In the genomic region with DNA sequence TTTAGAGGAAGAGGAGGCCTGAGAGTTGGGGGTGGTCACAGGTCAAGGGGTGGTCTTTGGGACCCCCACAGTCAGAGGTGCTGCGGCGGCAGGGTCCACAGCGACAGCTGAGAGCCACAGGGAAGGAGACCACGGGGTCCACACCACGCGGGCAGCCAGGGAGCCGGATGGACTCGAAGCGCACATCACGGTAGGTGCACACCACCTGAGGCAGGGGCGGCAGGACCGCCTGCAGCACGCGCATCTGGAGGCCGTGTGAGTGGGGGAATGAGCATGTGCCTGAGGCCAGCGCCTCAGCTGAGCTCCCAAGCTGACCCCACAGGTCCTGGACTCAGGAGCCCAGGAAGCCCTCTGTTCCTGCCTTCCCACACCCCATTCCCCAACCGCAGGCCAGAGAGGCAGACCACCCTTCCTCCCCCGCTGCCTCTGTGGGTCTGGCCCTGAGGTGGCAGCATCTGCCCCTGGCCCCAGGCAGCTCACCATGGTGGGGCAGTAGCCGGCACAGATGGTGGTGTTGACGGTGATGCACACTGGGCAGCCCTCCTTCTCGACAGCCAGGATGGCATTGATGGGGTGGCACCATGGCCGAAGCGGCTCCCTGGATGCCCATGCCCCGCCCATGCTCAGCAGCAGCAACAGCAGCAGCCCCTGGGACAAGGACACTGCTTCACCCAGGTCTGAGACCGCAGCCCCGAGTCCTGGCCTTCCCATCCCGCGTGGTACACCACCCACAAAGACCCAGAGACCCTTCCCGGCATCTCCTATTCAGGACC, we compare ENCODE assay signal across 1 cellular context.
TF ChIP-seq lines count a peak whose summit lies in the region.

No MANE protein-coding gene starts in this region.

TF ChIP-seq in GM12878, 131 proteins besides CTCF, POLR2A, EP300 and RAD21:
- TF ChIP-seq JUNB (IDR thresholded peaks at IDR 0.05) (no peak), NR2F1 (conservative IDR thresholded peaks at IDR 0.05) (no peak), CHD1 (IDR thresholded peaks at IDR 0.05; ENCODE audit: low read depth, low read length) (no peak), NRF1 (conservative IDR thresholded peaks at IDR 0.05; ENCODE audit: low read depth, low read length) (no peak), MEF2B (IDR thresholded peaks at IDR 0.05; ENCODE audit: partially characterized antibody, poor library complexity, severe bottlenecking) (no peak), SIX5 (IDR thresholded peaks at IDR 0.05; ENCODE audit: low read depth, low read length, severe bottlenecking) (no peak), SREBF1 (IDR thresholded peaks at IDR 0.05; ENCODE audit: low read length) (no peak), CREB1 (IDR thresholded peaks at IDR 0.05; ENCODE audit: low read depth) (no peak), NR2C1 (IDR thresholded peaks at IDR 0.05) (no peak), RUNX3 (IDR thresholded peaks at IDR 0.05; ENCODE audit: low read length) (no peak), RB1 (IDR thresholded peaks at IDR 0.05; ENCODE audit: borderline replicate concordance) (no peak), TBL1XR1 (IDR thresholded peaks at IDR 0.05; ENCODE audit: low read depth, low read length) (no peak), ZNF274 (IDR thresholded peaks at IDR 0.05; ENCODE audit: insufficient read depth, insufficient read length) (no peak), CBX5 (IDR thresholded peaks at IDR 0.05; ENCODE audit: low read depth) (no peak)
- TF ChIP-seq, protein P1, sequence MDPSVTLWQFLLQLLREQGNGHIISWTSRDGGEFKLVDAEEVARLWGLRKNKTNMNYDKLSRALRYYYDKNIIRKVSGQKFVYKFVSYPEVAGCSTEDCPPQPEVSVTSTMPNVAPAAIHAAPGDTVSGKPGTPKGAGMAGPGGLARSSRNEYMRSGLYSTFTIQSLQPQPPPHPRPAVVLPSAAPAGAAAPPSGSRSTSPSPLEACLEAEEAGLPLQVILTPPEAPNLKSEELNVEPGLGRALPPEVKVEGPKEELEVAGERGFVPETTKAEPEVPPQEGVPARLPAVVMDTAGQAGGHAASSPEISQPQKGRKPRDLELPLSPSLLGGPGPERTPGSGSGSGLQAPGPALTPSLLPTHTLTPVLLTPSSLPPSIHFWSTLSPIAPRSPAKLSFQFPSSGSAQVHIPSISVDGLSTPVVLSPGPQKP (IDR thresholded peaks at IDR 0.05; ENCODE audit: low read depth, low read length) = no peak
- TF ChIP-seq, protein P2, sequence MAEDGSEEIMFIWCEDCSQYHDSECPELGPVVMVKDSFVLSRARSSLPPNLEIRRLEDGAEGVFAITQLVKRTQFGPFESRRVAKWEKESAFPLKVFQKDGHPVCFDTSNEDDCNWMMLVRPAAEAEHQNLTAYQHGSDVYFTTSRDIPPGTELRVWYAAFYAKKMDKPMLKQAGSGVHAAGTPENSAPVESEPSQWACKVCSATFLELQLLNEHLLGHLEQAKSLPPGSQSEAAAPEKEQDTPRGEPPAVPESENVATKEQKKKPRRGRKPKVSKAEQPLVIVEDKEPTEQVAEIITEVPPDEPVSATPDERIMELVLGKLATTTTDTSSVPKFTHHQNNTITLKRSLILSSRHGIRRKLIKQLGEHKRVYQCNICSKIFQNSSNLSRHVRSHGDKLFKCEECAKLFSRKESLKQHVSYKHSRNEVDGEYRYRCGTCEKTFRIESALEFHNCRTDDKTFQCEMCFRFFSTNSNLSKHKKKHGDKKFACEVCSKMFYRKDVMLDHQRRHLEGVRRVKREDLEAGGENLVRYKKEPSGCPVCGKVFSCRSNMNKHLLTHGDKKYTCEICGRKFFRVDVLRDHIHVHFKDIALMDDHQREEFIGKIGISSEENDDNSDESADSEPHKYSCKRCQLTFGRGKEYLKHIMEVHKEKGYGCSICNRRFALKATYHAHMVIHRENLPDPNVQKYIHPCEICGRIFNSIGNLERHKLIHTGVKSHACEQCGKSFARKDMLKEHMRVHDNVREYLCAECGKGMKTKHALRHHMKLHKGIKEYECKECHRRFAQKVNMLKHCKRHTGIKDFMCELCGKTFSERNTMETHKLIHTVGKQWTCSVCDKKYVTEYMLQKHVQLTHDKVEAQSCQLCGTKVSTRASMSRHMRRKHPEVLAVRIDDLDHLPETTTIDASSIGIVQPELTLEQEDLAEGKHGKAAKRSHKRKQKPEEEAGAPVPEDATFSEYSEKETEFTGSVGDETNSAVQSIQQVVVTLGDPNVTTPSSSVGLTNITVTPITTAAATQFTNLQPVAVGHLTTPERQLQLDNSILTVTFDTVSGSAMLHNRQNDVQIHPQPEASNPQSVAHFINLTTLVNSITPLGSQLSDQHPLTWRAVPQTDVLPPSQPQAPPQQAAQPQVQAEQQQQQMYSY (CRISPR knock-in tag; IDR thresholded peaks at IDR 0.05) = no peak
- TF ChIP-seq, protein P3, sequence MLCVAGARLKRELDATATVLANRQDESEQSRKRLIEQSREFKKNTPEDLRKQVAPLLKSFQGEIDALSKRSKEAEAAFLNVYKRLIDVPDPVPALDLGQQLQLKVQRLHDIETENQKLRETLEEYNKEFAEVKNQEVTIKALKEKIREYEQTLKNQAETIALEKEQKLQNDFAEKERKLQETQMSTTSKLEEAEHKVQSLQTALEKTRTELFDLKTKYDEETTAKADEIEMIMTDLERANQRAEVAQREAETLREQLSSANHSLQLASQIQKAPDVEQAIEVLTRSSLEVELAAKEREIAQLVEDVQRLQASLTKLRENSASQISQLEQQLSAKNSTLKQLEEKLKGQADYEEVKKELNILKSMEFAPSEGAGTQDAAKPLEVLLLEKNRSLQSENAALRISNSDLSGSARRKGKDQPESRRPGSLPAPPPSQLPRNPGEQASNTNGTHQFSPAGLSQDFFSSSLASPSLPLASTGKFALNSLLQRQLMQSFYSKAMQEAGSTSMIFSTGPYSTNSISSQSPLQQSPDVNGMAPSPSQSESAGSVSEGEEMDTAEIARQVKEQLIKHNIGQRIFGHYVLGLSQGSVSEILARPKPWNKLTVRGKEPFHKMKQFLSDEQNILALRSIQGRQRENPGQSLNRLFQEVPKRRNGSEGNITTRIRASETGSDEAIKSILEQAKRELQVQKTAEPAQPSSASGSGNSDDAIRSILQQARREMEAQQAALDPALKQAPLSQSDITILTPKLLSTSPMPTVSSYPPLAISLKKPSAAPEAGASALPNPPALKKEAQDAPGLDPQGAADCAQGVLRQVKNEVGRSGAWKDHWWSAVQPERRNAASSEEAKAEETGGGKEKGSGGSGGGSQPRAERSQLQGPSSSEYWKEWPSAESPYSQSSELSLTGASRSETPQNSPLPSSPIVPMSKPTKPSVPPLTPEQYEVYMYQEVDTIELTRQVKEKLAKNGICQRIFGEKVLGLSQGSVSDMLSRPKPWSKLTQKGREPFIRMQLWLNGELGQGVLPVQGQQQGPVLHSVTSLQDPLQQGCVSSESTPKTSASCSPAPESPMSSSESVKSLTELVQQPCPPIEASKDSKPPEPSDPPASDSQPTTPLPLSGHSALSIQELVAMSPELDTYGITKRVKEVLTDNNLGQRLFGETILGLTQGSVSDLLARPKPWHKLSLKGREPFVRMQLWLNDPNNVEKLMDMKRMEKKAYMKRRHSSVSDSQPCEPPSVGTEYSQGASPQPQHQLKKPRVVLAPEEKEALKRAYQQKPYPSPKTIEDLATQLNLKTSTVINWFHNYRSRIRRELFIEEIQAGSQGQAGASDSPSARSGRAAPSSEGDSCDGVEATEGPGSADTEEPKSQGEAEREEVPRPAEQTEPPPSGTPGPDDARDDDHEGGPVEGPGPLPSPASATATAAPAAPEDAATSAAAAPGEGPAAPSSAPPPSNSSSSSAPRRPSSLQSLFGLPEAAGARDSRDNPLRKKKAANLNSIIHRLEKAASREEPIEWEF (IDR thresholded peaks at IDR 0.05; ENCODE audit: insufficient replicate concordance, low read depth, low read length) = no peak
- TF ChIP-seq, protein P4, sequence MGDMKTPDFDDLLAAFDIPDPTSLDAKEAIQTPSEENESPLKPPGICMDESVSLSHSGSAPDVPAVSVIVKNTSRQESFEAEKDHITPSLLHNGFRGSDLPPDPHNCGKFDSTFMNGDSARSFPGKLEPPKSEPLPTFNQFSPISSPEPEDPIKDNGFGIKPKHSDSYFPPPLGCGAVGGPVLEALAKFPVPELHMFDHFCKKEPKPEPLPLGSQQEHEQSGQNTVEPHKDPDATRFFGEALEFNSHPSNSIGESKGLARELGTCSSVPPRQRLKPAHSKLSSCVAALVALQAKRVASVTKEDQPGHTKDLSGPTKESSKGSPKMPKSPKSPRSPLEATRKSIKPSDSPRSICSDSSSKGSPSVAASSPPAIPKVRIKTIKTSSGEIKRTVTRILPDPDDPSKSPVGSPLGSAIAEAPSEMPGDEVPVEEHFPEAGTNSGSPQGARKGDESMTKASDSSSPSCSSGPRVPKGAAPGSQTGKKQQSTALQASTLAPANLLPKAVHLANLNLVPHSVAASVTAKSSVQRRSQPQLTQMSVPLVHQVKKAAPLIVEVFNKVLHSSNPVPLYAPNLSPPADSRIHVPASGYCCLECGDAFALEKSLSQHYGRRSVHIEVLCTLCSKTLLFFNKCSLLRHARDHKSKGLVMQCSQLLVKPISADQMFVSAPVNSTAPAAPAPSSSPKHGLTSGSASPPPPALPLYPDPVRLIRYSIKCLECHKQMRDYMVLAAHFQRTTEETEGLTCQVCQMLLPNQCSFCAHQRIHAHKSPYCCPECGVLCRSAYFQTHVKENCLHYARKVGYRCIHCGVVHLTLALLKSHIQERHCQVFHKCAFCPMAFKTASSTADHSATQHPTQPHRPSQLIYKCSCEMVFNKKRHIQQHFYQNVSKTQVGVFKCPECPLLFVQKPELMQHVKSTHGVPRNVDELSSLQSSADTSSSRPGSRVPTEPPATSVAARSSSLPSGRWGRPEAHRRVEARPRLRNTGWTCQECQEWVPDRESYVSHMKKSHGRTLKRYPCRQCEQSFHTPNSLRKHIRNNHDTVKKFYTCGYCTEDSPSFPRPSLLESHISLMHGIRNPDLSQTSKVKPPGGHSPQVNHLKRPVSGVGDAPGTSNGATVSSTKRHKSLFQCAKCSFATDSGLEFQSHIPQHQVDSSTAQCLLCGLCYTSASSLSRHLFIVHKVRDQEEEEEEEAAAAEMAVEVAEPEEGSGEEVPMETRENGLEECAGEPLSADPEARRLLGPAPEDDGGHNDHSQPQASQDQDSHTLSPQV (IDR thresholded peaks at IDR 0.05) = no peak
- TF ChIP-seq, protein P5, sequence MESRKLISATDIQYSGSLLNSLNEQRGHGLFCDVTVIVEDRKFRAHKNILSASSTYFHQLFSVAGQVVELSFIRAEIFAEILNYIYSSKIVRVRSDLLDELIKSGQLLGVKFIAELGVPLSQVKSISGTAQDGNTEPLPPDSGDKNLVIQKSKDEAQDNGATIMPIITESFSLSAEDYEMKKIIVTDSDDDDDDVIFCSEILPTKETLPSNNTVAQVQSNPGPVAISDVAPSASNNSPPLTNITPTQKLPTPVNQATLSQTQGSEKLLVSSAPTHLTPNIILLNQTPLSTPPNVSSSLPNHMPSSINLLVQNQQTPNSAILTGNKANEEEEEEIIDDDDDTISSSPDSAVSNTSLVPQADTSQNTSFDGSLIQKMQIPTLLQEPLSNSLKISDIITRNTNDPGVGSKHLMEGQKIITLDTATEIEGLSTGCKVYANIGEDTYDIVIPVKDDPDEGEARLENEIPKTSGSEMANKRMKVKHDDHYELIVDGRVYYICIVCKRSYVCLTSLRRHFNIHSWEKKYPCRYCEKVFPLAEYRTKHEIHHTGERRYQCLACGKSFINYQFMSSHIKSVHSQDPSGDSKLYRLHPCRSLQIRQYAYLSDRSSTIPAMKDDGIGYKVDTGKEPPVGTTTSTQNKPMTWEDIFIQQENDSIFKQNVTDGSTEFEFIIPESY (IDR thresholded peaks at IDR 0.05) = no peak
